8 cellular contexts compared by ENCODE assay signal in the genomic region with DNA sequence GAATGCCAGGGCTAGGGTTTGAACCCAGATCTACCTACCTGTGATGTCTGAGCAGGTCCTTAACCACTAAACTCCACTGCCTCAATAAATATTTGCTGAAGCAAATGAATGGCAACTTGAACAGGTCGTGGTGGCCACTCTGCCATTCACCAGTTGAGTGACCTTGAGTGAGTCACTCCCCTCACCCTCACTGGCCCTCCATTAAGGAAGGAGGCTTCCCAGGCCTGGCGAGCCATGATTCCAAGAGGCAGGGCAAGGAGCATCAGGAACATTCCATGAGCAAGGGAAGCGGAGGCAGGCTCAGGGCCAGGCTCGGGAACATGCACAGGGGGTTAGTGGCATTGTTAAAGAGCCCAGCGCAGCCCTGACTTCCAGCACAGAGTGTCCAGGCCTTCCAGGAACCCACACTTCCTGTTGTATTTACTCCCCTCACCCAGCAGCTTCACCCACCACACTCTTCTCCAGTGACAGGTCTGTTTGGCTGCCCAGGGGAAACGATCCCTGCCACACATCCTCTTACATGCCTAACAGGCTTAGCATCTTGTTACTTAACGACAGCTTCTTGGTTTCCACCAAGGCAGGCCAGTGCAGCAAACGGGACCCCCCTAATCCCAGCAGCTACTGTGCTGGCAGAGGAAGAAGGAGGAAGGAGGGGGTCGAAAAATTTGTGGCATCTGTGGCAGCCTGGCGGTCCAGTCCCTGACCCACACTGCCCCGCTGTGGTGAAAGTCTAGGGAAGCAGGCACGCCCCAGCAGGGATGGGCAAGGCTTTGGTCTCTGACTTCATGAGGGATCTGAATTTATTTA. TPM values are rescaled to one million over a fixed set of nuclear protein-coding genes. Genes with fewer than 3 reads are reported as not detected.
A peak's percentile ranks its signal among the peaks of the same experiment; 100 is the strongest.
DNase-seq lines count a peak whose midpoint lies in the region; ATAC-seq and TF ChIP-seq lines count a peak whose summit lies in the region.

No MANE protein-coding gene starts in this region.

- DNase-seq in AG04449 (ENCODE audit: low read depth, low spot score) (no peak), GM13976 (ENCODE audit: low spot score) (peak; percentile 47), OCI-LY7 (ENCODE audit: low spot score) (peak; percentile 42), cardiac fibroblast (ENCODE audit: low read depth in 2 of 2) (peak; percentile 71 to 73), left lobe of liver (ENCODE audit: low spot score) (peak; percentile 53), substantia nigra (lab: John Stamatoyannopoulos, UW) (peak in 26 of 49 donors; percentile 1 to 23 (median 6)), NCI-H446 treated with DMSO at 0.1 percent for 48 hours (lab: John Stamatoyannopoulos, UW) (no peak)
- DNase-seq in activated effector memory CD4-positive, alpha-beta T cell treated with Interleukin-2 at 50 U/mL for 16 hours, result no peak

- no peaks in the 10 kb centered on the region for H3K9me2 ChIP-seq in OCI-LY7 (ENCODE audit: insufficient read depth, low read length)

- no peak overlapping the region for H2AFZ ChIP-seq in OCI-LY7 (ENCODE audit: low read length)

- H3K36me3 ChIP-seq in OCI-LY7 (ENCODE audit: insufficient read depth, low read length), result no peaks in the 10 kb centered on the region

- POLR2A ChIA-PET in AG04449 (lab: Yijun Ruan, JAX) (no interaction called here), OCI-LY7 (lab: Charles Lee) (interaction anchor here (0.7 to 1.2 kb wide), 3 partner anchors 15 to 186 kb away, joined by 3 to 4 read pairs (median 4); no protein-coding TSS in a partner anchor)

- peak; percentile 88 for ATAC-seq in left lobe of liver

- H4K20me1 ChIP-seq in OCI-LY7 (ENCODE audit: insufficient read depth, low read length), result no peaks in the 10 kb centered on the region

- BruUV-seq in OCI-LY7 (replicated peaks; lab: Mats Ljungman, UMichigan), result no TSS peak

- intact Hi-C loops in OCI-LY7 (cut with micrococcal nuclease; ENCODE audit: unreplicated experiment), result loop anchor here (5.0 kb wide), 2 partner anchors 678 to 808 kb away; no protein-coding TSS in a partner anchor

- H3K4me3 ChIP-seq in AG04449 (ENCODE audit: low read depth, low read length), result no peak overlapping the region
- no peak overlapping the region for H3K4me3 ChIP-seq in OCI-LY7 (ENCODE audit: low read depth, low read length, poor library complexity, severe bottlenecking)
- H3K4me3 ChIP-seq in cardiac fibroblast (replicated peaks in 1 of 2; ENCODE audit: low read depth in 2 of 2, low read length in 2 of 2), result no peak overlapping the region

- CTCF ChIA-PET in AG04449 (lab: Yijun Ruan, JAX), result interaction anchor here (0.6 to 5.1 kb wide), 24 partner anchors 9 to 682 kb away, joined by 3 to 39 read pairs (median 5); a partner anchor contains a TSS
- CTCF ChIA-PET in OCI-LY7 (lab: Charles Lee; ENCODE audit: unreplicated experiment), result no interaction called here

- H3K4me2 ChIP-seq in OCI-LY7 (ENCODE audit: low read length), result no peak overlapping the region

- in situ Hi-C loops in GM13976 (cut with MboI; ENCODE audit: low sequenced_read_pairs, unreplicated experiment), result no loop called here

- no peaks in the 10 kb centered on the region for H3K4me1 ChIP-seq in OCI-LY7 (ENCODE audit: insufficient read depth, low read length, poor library complexity, severe bottlenecking)

- TF ChIP-seq CTCF in AG04449 (IDR thresholded peaks at IDR 0.05; ENCODE audit: insufficient read depth, low read length, missing control alignments), result peak; percentile 75
- TF ChIP-seq CTCF in GM13976 (IDR thresholded peaks at IDR 0.05; ENCODE audit: borderline replicate concordance, control extremely low read depth, extremely low read depth, insufficient read depth, missing control alignments), result peak; percentile 62
- peak; percentile 76 for TF ChIP-seq CTCF in OCI-LY7 (conservative IDR thresholded peaks at IDR 0.05; ENCODE audit: low read length)
- TF ChIP-seq CTCF in cardiac fibroblast (IDR thresholded peaks at IDR 0.05; ENCODE audit: low read depth, low read length), result peak; percentile 71

- no peaks in the 10 kb centered on the region for H3K79me2 ChIP-seq in OCI-LY7 (ENCODE audit: insufficient read depth, low read depth, low read length)

- H3K27ac ChIP-seq in OCI-LY7 (ENCODE audit: low read depth, low read length, poor library complexity, severe bottlenecking) (no peak overlapping the region), substantia nigra (ENCODE audit: low read depth, low read length, poor library complexity, severe bottlenecking) (no peak overlapping the region)

- H3K9me3 ChIP-seq in OCI-LY7 (ENCODE audit: low read length), result no peaks in the 10 kb centered on the region

RNA-seq across cellular contexts. Expression of a gene that starts 43.7 kb away (rescaled TPM):
- 32.6 and 47.2 TPM in 2 replicates for total RNA-seq in OCI-LY7 (2014; rRNA removed; shearing (Covaris generic))
- total RNA-seq in OCI-LY7 (2022) (35.1 TPM in 2 replicates), left lobe of liver (18.2 TPM)

RNA-seq across cellular contexts. Expression of a gene that starts 49.0 kb away (rescaled TPM):
- total RNA-seq in OCI-LY7 (2014; rRNA removed; shearing (Covaris generic)), result not detected in 2 replicates
- total RNA-seq in OCI-LY7 (2022), result not detected in 2 replicates
- total RNA-seq in left lobe of liver, result 12.0 TPM

Comparison
In these comparisons a context has a peak if more than half of its experiments do, and no peak if none do; other contexts are left out.
1. DNase-seq: peak in GM13976 (single experiment), OCI-LY7 (single experiment), cardiac fibroblast (2 of 2), left lobe of liver (single experiment) and substantia nigra (26 of 49); none in AG04449 (single experiment), activated effector memory CD4-positive, alpha-beta T cell treated with Interleukin-2 at 50 U/mL for 16 hours (single experiment) and NCI-H446 treated with DMSO at 0.1 percent for 48 hours (single experiment).
2. RNA of a gene that starts 49.0 kb away (total RNA-seq): 12.0 TPM in left lobe of liver (single experiment); not detected in OCI-LY7; every median in the first group is over 10 times any median in the second.
3. Peak in every context shown above with its lines, with median percentiles within 50 percentile points of each other: CTCF ChIP-seq.